In the genomic region with DNA sequence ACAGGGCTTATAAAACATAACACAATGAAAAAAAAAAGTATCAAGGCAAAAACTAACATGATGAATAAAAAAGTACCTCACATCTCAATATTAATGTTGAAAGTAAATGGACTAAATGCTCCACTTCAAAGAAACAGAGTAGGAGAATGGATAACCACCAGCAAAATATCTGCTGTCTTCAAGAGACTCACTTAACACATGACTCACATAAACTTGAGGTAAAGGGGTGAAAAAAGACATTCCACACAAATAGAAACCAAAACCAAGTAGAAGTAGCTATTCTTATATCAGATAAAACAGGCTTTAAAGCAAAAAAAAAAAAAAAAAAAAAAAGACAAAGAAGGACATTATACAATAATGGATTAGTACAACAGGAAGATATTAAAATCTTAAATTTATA, we compare ENCODE assay signal across 17 cellular contexts.
DNase-seq lines count a peak whose midpoint lies in the region; ATAC-seq and TF ChIP-seq lines count a peak whose summit lies in the region.
"Had no signal": no experiment of that assay in that cellular context is flagged by ENCODE, and none has a peak within 500 bp of the region (broad histone marks: within the 10 kb centered on the region; RNA-seq: fewer than 3 reads in every experiment).

No MANE protein-coding gene starts in this region.

- H4K20me1 ChIP-seq in SK-N-SH (ENCODE audit: insufficient read depth) (no peaks in the 10 kb centered on the region), smooth muscle cell (ENCODE audit: low read depth) (no peaks in the 10 kb centered on the region)

- H2AFZ ChIP-seq in SK-N-SH (ENCODE audit: low read depth) (no peak overlapping the region), smooth muscle cell (ENCODE audit: low read depth) (no peak overlapping the region)

- no peak for TF ChIP-seq EP300 in SK-N-SH (IDR thresholded peaks at IDR 0.05; ENCODE audit: borderline replicate concordance in 1 of 2, low read depth in 1 of 2, low read length in 1 of 2)

- no peaks in the 10 kb centered on the region for H3K9me3 ChIP-seq in SK-N-SH
- H3K9me3 ChIP-seq in smooth muscle cell (replicated peaks; ENCODE audit: low read depth), result peaks cover 8% of the 10 kb centered on the region

- no peak for TF ChIP-seq RAD21 in SK-N-SH (IDR thresholded peaks at IDR 0.05; ENCODE audit: low read length)

- ATAC-seq in GM21367 (IDR thresholded peaks at IDR 0.05; ENCODE audit: unreplicated experiment) (peak; percentile 55), HG03432 (IDR thresholded peaks at IDR 0.05; ENCODE audit: unreplicated experiment) (peak; percentile 60), HG02870 (IDR thresholded peaks at IDR 0.05; ENCODE audit: unreplicated experiment) (no peak)
- ATAC-seq in natural killer cell treated with Interleukin-12 subunit alpha and Interleukin-12 subunit beta and Interleukin-15 and Interleukin-18, amount 100 ng/mL, for 72 hours, result peak; percentile 65 to 82
- ATAC-seq: HCT116 had no signal

- H3K36me3 ChIP-seq in SK-N-SH (replicated peaks in 1 of 2; ENCODE audit: control insufficient read depth in 1 of 2, insufficient read depth in 2 of 2, low read length in 1 of 2), result no peaks in the 10 kb centered on the region
- peaks cover 8% of the 10 kb centered on the region for H3K36me3 ChIP-seq in smooth muscle cell (ENCODE audit: low read depth)
- H3K36me3 ChIP-seq: SJSA1 had no signal

- no peak overlapping the region for H3K9ac ChIP-seq in SK-N-SH
- H3K9ac ChIP-seq in smooth muscle cell (ENCODE audit: low read depth), result no peak overlapping the region

- CTCF ChIA-PET in SK-N-SH (lab: Yijun Ruan, JAX), result interaction anchor here (0.9 kb wide), 1 partner anchor 14 kb away, joined by 3 read pairs; no protein-coding TSS in a partner anchor

- peaks cover 55% of the 10 kb centered on the region for H3K36me3 Mint-ChIP-seq in natural killer cell treated with Interleukin-12 subunit alpha and Interleukin-12 subunit beta and Interleukin-15 and Interleukin-18, amount 100 ng/mL, for 72 hours

- H3K4me3 Mint-ChIP-seq in natural killer cell treated with Interleukin-12 subunit alpha and Interleukin-12 subunit beta and Interleukin-15 and Interleukin-18, amount 100 ng/mL, for 72 hours, result peak overlapping the region; percentile 21
- H3K4me3 Mint-ChIP-seq: activated CD4-positive, alpha-beta memory T cell treated with anti-CD3 and anti-CD28 coated beads, Interleukin-2, amount 10 ng/mL, durations not matched to agents 7 days and 5 days; activated naive CD4-positive, alpha-beta T cell treated with anti-CD3 and anti-CD28 coated beads for 36 hours had no signal

- H3K4me3 ChIP-seq in astrocyte of the cerebellum (ENCODE audit: low read depth, low read length) (no peak overlapping the region), SK-N-SH (ENCODE audit: low read depth in 2 of 2, low read length in 1 of 2) (no peak overlapping the region), smooth muscle cell (no peak overlapping the region)
- H3K4me3 ChIP-seq: SJSA1, stomach, vagina had no signal

- no peaks in the 10 kb centered on the region for H3K27me3 ChIP-seq in SK-N-SH (ENCODE audit: insufficient read depth)
- H3K27me3 ChIP-seq in smooth muscle cell (ENCODE audit: low read depth), result no peaks in the 10 kb centered on the region
- H3K27me3 ChIP-seq: SJSA1, stomach, vagina had no signal

- peaks cover 11 to 18% of the 10 kb centered on the region in 2 donors for H3K4me1 Mint-ChIP-seq in natural killer cell treated with Interleukin-12 subunit alpha and Interleukin-12 subunit beta and Interleukin-15 and Interleukin-18, amount 100 ng/mL, for 72 hours (ENCODE audit: low read depth in 2 of 2)

- peaks cover 2% of the 10 kb centered on the region for H3F3A ChIP-seq in SK-N-SH (replicated peaks; ENCODE audit: insufficient read depth)
- no peaks in the 10 kb centered on the region for H3F3A ChIP-seq in smooth muscle cell (ENCODE audit: low read depth)

- in situ Hi-C loops in astrocyte of the cerebellum (cut with HindIII; ENCODE audit: low sequenced_read_pairs), result no loop called here

- H3K9me3 Mint-ChIP-seq in natural killer cell treated with Interleukin-12 subunit alpha and Interleukin-12 subunit beta and Interleukin-15 and Interleukin-18, amount 100 ng/mL, for 72 hours, result peaks cover 29% of the 10 kb centered on the region

- H3K4me2 ChIP-seq in SK-N-SH, result no peak overlapping the region
- H3K4me2 ChIP-seq in smooth muscle cell, result no peak overlapping the region

- POLR2A ChIA-PET in SK-N-SH (lab: Yijun Ruan, JAX), result no interaction called here

- H3K4me1 ChIP-seq in SK-N-SH (ENCODE audit: control insufficient read depth in 1 of 2, insufficient read depth in 2 of 2, low read depth in 1 of 2, low read length in 1 of 2), result no peaks in the 10 kb centered on the region
- no peaks in the 10 kb centered on the region for H3K4me1 ChIP-seq in smooth muscle cell (ENCODE audit: low read depth)
- H3K4me1 ChIP-seq: SJSA1, stomach, vagina had no signal

- no peak for TF ChIP-seq CTCF in astrocyte of the cerebellum (IDR thresholded peaks at IDR 0.05; ENCODE audit: low read depth, low read length, missing control alignments)
- no peak for TF ChIP-seq CTCF in SK-N-SH (IDR thresholded peaks at IDR 0.05)
- TF ChIP-seq CTCF in smooth muscle cell (IDR thresholded peaks at IDR 0.05; ENCODE audit: borderline replicate concordance, insufficient read depth, poor library complexity, severe bottlenecking), result no peak

- DNase-seq in astrocyte of the cerebellum (ENCODE audit: low read depth), result peak; percentile 19
- no peak for DNase-seq in natural killer cell treated with Interleukin-12 subunit alpha and Interleukin-12 subunit beta and Interleukin-15 and Interleukin-18, amount 100 ng/mL, for 72 hours (ENCODE audit: low spot score)
- no peak for DNase-seq in SK-N-SH
- no peak for DNase-seq in smooth muscle cell (lab: John Stamatoyannopoulos, UW; ENCODE audit: unreplicated experiment)
- DNase-seq: activated CD4-positive, alpha-beta memory T cell treated with anti-CD3 and anti-CD28 coated beads, Interleukin-2, amount 10 ng/mL, durations not matched to agents 7 days and 5 days; activated naive CD4-positive, alpha-beta T cell treated with anti-CD3 and anti-CD28 coated beads for 36 hours; DMS53; NCI-H1436 treated with DMSO at 0.1 percent for 48 hours; stomach had no signal

- H3K27ac Mint-ChIP-seq in natural killer cell treated with Interleukin-12 subunit alpha and Interleukin-12 subunit beta and Interleukin-15 and Interleukin-18, amount 100 ng/mL, for 72 hours, result peak overlapping the region in 1 of 2 donors; percentile 59
- H3K27ac Mint-ChIP-seq: activated CD4-positive, alpha-beta memory T cell treated with anti-CD3 and anti-CD28 coated beads, Interleukin-2, amount 10 ng/mL, durations not matched to agents 7 days and 5 days; activated naive CD4-positive, alpha-beta T cell treated with anti-CD3 and anti-CD28 coated beads for 36 hours had no signal

- H3K27ac ChIP-seq in SK-N-SH (ENCODE audit: low read depth in 2 of 2, low read length in 1 of 2) (no peak overlapping the region), smooth muscle cell (ENCODE audit: low read depth) (no peak overlapping the region)
- H3K27ac ChIP-seq: C4-2B, HL-60, SJSA1, stomach, vagina had no signal

- H3K9me2 ChIP-seq in SK-N-SH, result no peaks in the 10 kb centered on the region

- no peaks in the 10 kb centered on the region for H3K27me3 Mint-ChIP-seq in natural killer cell treated with Interleukin-12 subunit alpha and Interleukin-12 subunit beta and Interleukin-15 and Interleukin-18, amount 100 ng/mL, for 72 hours
- H3K27me3 Mint-ChIP-seq: activated CD4-positive, alpha-beta memory T cell treated with anti-CD3 and anti-CD28 coated beads, Interleukin-2, amount 10 ng/mL, durations not matched to agents 7 days and 5 days had no signal

- H3K79me2 ChIP-seq in SK-N-SH (ENCODE audit: insufficient read depth) (no peaks in the 10 kb centered on the region), smooth muscle cell (ENCODE audit: low read depth) (no peaks in the 10 kb centered on the region)

TF ChIP-seq in SK-N-SH, 30 proteins besides CTCF, POLR2A, EP300 and RAD21 (continues in another document):
- TF ChIP-seq, protein P1, sequence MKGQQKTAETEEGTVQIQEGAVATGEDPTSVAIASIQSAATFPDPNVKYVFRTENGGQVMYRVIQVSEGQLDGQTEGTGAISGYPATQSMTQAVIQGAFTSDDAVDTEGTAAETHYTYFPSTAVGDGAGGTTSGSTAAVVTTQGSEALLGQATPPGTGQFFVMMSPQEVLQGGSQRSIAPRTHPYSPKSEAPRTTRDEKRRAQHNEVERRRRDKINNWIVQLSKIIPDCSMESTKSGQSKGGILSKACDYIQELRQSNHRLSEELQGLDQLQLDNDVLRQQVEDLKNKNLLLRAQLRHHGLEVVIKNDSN (IDR thresholded peaks at IDR 0.05; ENCODE audit: borderline replicate concordance, low read depth), result no peak
- TF ChIP-seq EZH2phosphoT487 (IDR thresholded peaks at IDR 0.05; ENCODE audit: borderline replicate concordance, low read depth), result no peak
- no peak for TF ChIP-seq GATA2 (CRISPR knock-in tag; IDR thresholded peaks at IDR 0.05)
- TF ChIP-seq JUND (IDR thresholded peaks at IDR 0.05), result no peak
- TF ChIP-seq TAF1 (IDR thresholded peaks at IDR 0.05; ENCODE audit: borderline replicate concordance, low read depth, low read length), result no peak
- no peak for TF ChIP-seq TEAD4 (IDR thresholded peaks at IDR 0.05; ENCODE audit: borderline replicate concordance, insufficient read depth)
- no peak for TF ChIP-seq MXI1 (IDR thresholded peaks at IDR 0.05; ENCODE audit: low read depth, low read length)
- TF ChIP-seq RCOR1 (IDR thresholded peaks at IDR 0.05; ENCODE audit: low read length), result no peak
- TF ChIP-seq NFIC (IDR thresholded peaks at IDR 0.05; ENCODE audit: borderline replicate concordance), result no peak
- TF ChIP-seq FOXJ3 (CRISPR knock-in tag; IDR thresholded peaks at IDR 0.05), result no peak
- TF ChIP-seq, protein P2, sequence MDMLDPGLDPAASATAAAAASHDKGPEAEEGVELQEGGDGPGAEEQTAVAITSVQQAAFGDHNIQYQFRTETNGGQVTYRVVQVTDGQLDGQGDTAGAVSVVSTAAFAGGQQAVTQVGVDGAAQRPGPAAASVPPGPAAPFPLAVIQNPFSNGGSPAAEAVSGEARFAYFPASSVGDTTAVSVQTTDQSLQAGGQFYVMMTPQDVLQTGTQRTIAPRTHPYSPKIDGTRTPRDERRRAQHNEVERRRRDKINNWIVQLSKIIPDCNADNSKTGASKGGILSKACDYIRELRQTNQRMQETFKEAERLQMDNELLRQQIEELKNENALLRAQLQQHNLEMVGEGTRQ (IDR thresholded peaks at IDR 0.05; ENCODE audit: borderline replicate concordance, low read depth, low read length), result no peak
- TF ChIP-seq, protein P3, sequence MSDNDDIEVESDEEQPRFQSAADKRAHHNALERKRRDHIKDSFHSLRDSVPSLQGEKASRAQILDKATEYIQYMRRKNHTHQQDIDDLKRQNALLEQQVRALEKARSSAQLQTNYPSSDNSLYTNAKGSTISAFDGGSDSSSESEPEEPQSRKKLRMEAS (IDR thresholded peaks at IDR 0.05; ENCODE audit: low read depth), result no peak
